In the genomic region with DNA sequence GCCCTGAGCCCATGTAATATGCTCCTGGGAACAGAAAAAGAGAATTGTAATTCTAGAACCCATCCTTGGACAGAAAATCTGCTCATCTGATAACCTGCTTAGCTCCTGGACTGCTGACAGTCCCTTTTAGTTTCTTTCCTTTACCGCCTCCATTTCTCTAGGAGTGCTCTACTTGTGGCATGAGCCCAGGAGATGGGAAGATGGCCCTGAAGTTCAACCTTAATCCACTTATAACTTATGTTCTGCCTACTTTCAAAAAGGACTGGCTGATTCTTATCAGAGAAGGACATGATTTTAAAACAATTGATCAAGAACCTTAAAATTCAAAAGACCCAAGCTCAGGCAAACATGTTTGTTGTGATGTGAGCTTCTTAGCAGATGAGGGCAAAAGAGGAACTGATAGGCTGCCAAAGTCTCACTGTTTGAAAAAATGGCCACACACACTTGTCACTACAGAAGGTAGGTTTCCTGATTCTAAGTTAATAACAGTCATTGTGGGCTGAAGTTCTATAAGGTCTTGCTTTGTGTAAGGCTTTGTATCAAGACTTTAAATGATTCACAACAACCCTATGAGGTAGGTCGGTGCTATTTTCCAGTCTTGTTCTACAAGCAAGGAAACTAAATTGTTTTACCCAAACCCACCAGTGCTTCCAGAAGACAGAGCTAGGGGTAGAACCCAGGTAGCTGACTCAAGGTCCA, we compare ENCODE assay signal across 8 cellular contexts.
DNase-seq lines count a peak whose midpoint lies in the region; ATAC-seq and TF ChIP-seq lines count a peak whose summit lies in the region.
"Had no signal": no experiment of that assay in that cellular context is flagged by ENCODE, and none has a peak within 500 bp of the region (broad histone marks: within the 10 kb centered on the region; RNA-seq: fewer than 3 reads in every experiment).

No MANE protein-coding gene starts in this region.

- H3K4me3 ChIP-seq in Peyer's patch (no peak overlapping the region), spleen (no peak overlapping the region)
- H3K4me3 ChIP-seq: HAP-1 had no signal

- ATAC-seq in GM19025 (IDR thresholded peaks at IDR 0.05; ENCODE audit: low read depth, unreplicated experiment) (peak; percentile 59), HG02759 (IDR thresholded peaks at IDR 0.05; ENCODE audit: unreplicated experiment) (peak; percentile 60)

- intact Hi-C loops in spleen (cut with DNase I; ENCODE audit: low total_unique reads), result no loop called here

- TF ChIP-seq CTCF in Peyer's patch (IDR thresholded peaks at IDR 0.05), result no peak
- TF ChIP-seq CTCF in spleen (IDR thresholded peaks at IDR 0.05 in 8 of 11, conservative IDR thresholded peaks at IDR 0.05 in 3 of 11), result no peak

- DNase-seq in Peyer's patch (no peak), spleen (no peak), NCI-H748 treated with DMSO at 0.1 percent for 48 hours (lab: John Stamatoyannopoulos, UW) (no peak), NK-92 (lab: John Stamatoyannopoulos, UW; ENCODE audit: unreplicated experiment) (no peak), activated gamma-delta T cell treated with Interleukin-2 at 50 U/mL for 16 hours (no peak)

- H3K27me3 ChIP-seq in Peyer's patch (no peaks in the 10 kb centered on the region), spleen (replicated peaks in 1 of 7) (no peaks in the 10 kb centered on the region)

- peaks cover 0 to 32% (median 17%) of the 10 kb centered on the region in 4 donors for H3K4me1 ChIP-seq in Peyer's patch
- peaks cover 0 to 87% (median 35%) of the 10 kb centered on the region in 6 donors for H3K4me1 ChIP-seq in spleen
- H3K4me1 ChIP-seq: HAP-1 had no signal

- H3K27ac ChIP-seq in Peyer's patch (peak overlapping the region; percentile 83 to 90 (median 85)), spleen (peak overlapping the region; percentile 5 to 90 (median 80))

- TF ChIP-seq POLR2A in Peyer's patch (IDR thresholded peaks at IDR 0.05) (no peak), spleen (IDR thresholded peaks at IDR 0.05) (no peak)

- H3K9me3 ChIP-seq in Peyer's patch (no peaks in the 10 kb centered on the region), spleen (no peaks in the 10 kb centered on the region)
- H3K9me3 ChIP-seq: HAP-1 had no signal

- H3K36me3 ChIP-seq in Peyer's patch (no peaks in the 10 kb centered on the region), spleen (peaks cover 0 to 7% (median 0%) of the 10 kb centered on the region in 6 donors)
- H3K36me3 ChIP-seq: HAP-1 had no signal

- WGBS in spleen, 5 donors, result 55 to 68% (median 65%) methylated on average over 2 of the region's 2 CpGs
